ENCODE assay signal across 1 cellular context in genomic region chr14:36320210-36321003, GRCh38.
A peak's percentile ranks its signal among the peaks of the same experiment; 100 is the strongest.
TF ChIP-seq lines count a peak whose summit lies in the region.

TSS of gene MBIP (minus strand) at chr14:36320637. CDS start at chr14:36320588, 49 bp downstream.

TF ChIP-seq in GM12878, 131 proteins besides CTCF, POLR2A, EP300 and RAD21 (continued from another document):
- TF ChIP-seq RELB (IDR thresholded peaks at IDR 0.05; ENCODE audit: low read depth) (peak; percentile 61), BHLHE40 (IDR thresholded peaks at IDR 0.05; ENCODE audit: borderline replicate concordance in 1 of 2, low read depth in 2 of 2, low read length in 1 of 2) (no peak), SKIL (IDR thresholded peaks at IDR 0.05; ENCODE audit: low read depth, poor library complexity, severe bottlenecking) (no peak), ZSCAN29 (IDR thresholded peaks at IDR 0.05) (no peak), EED (IDR thresholded peaks at IDR 0.05; ENCODE audit: low read depth) (no peak), ZNF207 (IDR thresholded peaks at IDR 0.05; ENCODE audit: borderline replicate concordance) (no peak), NFYA (IDR thresholded peaks at IDR 0.05; ENCODE audit: borderline replicate concordance, low read depth, low read length) (no peak), CBFB (IDR thresholded peaks at IDR 0.05; ENCODE audit: low read depth) (peak; percentile 51; the same call in 1 of the 2 replicates), SREBF1 (IDR thresholded peaks at IDR 0.05; ENCODE audit: low read length) (no peak), POU2F2 (IDR thresholded peaks at IDR 0.05; ENCODE audit: borderline replicate concordance, low read depth, low read length) (0 out of 3 replicates have a peak, but pooled peaks have one; percentile 25), GATAD2B (conservative IDR thresholded peaks at IDR 0.05; ENCODE audit: low read depth) (peak; percentile 57; the same call in 1 of the 2 replicates), SP1 (IDR thresholded peaks at IDR 0.05; ENCODE audit: low read depth, low read length) (peak; percentile 81), IRF4 (IDR thresholded peaks at IDR 0.05; ENCODE audit: low read depth, low read length) (no peak)
TF ChIP-seq in GM12878: peak in this region for 34.
